In the genomic region with DNA sequence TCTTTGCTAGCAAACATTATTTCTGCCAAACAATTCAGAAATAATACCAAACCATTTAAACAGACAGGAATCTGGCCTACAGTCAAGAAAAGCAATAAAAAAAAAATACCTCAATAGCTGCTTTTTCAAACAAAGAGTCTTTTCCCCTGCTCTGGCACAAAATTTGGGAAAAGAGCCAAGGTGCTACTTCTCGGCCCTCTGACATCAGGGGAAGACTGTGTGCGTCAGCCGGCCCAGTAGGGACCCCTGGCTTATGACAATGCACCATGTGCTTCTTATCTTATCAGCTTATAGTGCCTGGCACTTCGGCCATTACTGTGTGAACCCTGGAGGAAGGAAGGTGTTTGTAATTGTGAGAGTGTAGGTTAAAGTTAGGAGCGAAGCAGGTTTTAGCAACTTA, we compare ENCODE assay signal across 12 cellular contexts.
A peak's percentile ranks its signal among the peaks of the same experiment; 100 is the strongest.
DNase-seq lines count a peak whose midpoint lies in the region; ATAC-seq and TF ChIP-seq lines count a peak whose summit lies in the region.
"Had no signal": no experiment of that assay in that cellular context is flagged by ENCODE, and none has a peak within 500 bp of the region (broad histone marks: within the 10 kb centered on the region; RNA-seq: fewer than 3 reads in every experiment).

No MANE protein-coding gene starts in this region.

- H3K4me1 Mint-ChIP-seq in chondrocyte (ENCODE audit: low read depth): peaks cover 36% of the 10 kb centered on the region
- H3K4me1 Mint-ChIP-seq in activated CD8-positive, alpha-beta T cell treated with anti-CD3 and anti-CD28 coated beads for 36 hours (ENCODE audit: low read depth): no peaks in the 10 kb centered on the region
- no peaks in the 10 kb centered on the region for H3K4me1 Mint-ChIP-seq in activated CD4-positive, alpha-beta memory T cell treated with anti-CD3 and anti-CD28 coated beads for 36 hours (ENCODE audit: low read depth)
- H3K4me1 Mint-ChIP-seq: activated CD4-positive, alpha-beta T cell treated with anti-CD3 and anti-CD28 coated beads, Interleukin-2, amount 10 ng/mL, durations not matched to agents 7 days and 5 days; central memory CD8-positive, alpha-beta T cell had no signal

- H3K9me3 Mint-ChIP-seq in chondrocyte (ENCODE audit: low read depth): peaks cover 3% of the 10 kb centered on the region
- no peaks in the 10 kb centered on the region for H3K9me3 Mint-ChIP-seq in activated CD8-positive, alpha-beta T cell treated with anti-CD3 and anti-CD28 coated beads for 36 hours
- H3K9me3 Mint-ChIP-seq in activated CD4-positive, alpha-beta memory T cell treated with anti-CD3 and anti-CD28 coated beads for 36 hours: no peaks in the 10 kb centered on the region
- H3K9me3 Mint-ChIP-seq: activated CD4-positive, alpha-beta T cell treated with anti-CD3 and anti-CD28 coated beads, Interleukin-2, amount 10 ng/mL, durations not matched to agents 7 days and 5 days; central memory CD8-positive, alpha-beta T cell had no signal

- POLR2A ChIA-PET in activated CD8-positive, alpha-beta T cell treated with anti-CD3 and anti-CD28 coated beads for 36 hours (lab: Charles Lee): interaction anchor here (0.7 kb wide), 1 partner anchor 9 kb away, joined by 4 read pairs; no protein-coding TSS in a partner anchor
- POLR2A ChIA-PET in activated CD4-positive, alpha-beta memory T cell treated with anti-CD3 and anti-CD28 coated beads for 36 hours (lab: Charles Lee): no interaction called here

- H3K27me3 Mint-ChIP-seq in chondrocyte (ENCODE audit: low read depth): no peaks in the 10 kb centered on the region
- H3K27me3 Mint-ChIP-seq in activated CD8-positive, alpha-beta T cell treated with anti-CD3 and anti-CD28 coated beads for 36 hours: peaks cover 1% of the 10 kb centered on the region
- no peaks in the 10 kb centered on the region for H3K27me3 Mint-ChIP-seq in activated CD4-positive, alpha-beta memory T cell treated with anti-CD3 and anti-CD28 coated beads for 36 hours
- H3K27me3 Mint-ChIP-seq: activated CD4-positive, alpha-beta T cell treated with anti-CD3 and anti-CD28 coated beads, Interleukin-2, amount 10 ng/mL, durations not matched to agents 7 days and 5 days; central memory CD8-positive, alpha-beta T cell had no signal

- TF ChIP-seq POLR2A in stomach (IDR thresholded peaks at IDR 0.05): no peak

- ATAC-seq in left lobe of liver (peak; percentile 55), HG03175 (IDR thresholded peaks at IDR 0.05; ENCODE audit: unreplicated experiment) (no peak)
- no peak for ATAC-seq in activated CD8-positive, alpha-beta T cell treated with anti-CD3 and anti-CD28 coated beads for 36 hours

- no peak overlapping the region for H3K4me3 Mint-ChIP-seq in chondrocyte (ENCODE audit: unreplicated experiment)
- no peak overlapping the region for H3K4me3 Mint-ChIP-seq in activated CD8-positive, alpha-beta T cell treated with anti-CD3 and anti-CD28 coated beads for 36 hours
- H3K4me3 Mint-ChIP-seq in activated CD4-positive, alpha-beta memory T cell treated with anti-CD3 and anti-CD28 coated beads for 36 hours: no peak overlapping the region
- H3K4me3 Mint-ChIP-seq: activated CD4-positive, alpha-beta T cell treated with anti-CD3 and anti-CD28 coated beads, Interleukin-2, amount 10 ng/mL, durations not matched to agents 7 days and 5 days; central memory CD8-positive, alpha-beta T cell had no signal

- H3K27me3 ChIP-seq in stomach: no peaks in the 10 kb centered on the region
- H3K27me3 ChIP-seq: vagina had no signal

- peak overlapping the region; percentile 84 for H3K27ac Mint-ChIP-seq in chondrocyte (ENCODE audit: unreplicated experiment)
- no peak overlapping the region for H3K27ac Mint-ChIP-seq in activated CD8-positive, alpha-beta T cell treated with anti-CD3 and anti-CD28 coated beads for 36 hours
- H3K27ac Mint-ChIP-seq in activated CD4-positive, alpha-beta memory T cell treated with anti-CD3 and anti-CD28 coated beads for 36 hours: no peak overlapping the region
- H3K27ac Mint-ChIP-seq: activated CD4-positive, alpha-beta T cell treated with anti-CD3 and anti-CD28 coated beads, Interleukin-2, amount 10 ng/mL, durations not matched to agents 7 days and 5 days had no signal

- 18 to 29% (median 19%) methylated on average over 5 of the region's 5 CpGs for WGBS in stomach, 5 donors

- H3K4me1 ChIP-seq in stomach: peaks cover 0 to 14% (median 0%) of the 10 kb centered on the region in 4 donors

- CTCF ChIA-PET in activated CD8-positive, alpha-beta T cell treated with anti-CD3 and anti-CD28 coated beads for 36 hours (lab: Charles Lee): no interaction called here
- CTCF ChIA-PET in activated CD4-positive, alpha-beta memory T cell treated with anti-CD3 and anti-CD28 coated beads for 36 hours (lab: Charles Lee): no interaction called here

- no peaks in the 10 kb centered on the region for H3K36me3 Mint-ChIP-seq in chondrocyte (ENCODE audit: low read depth)
- no peaks in the 10 kb centered on the region for H3K36me3 Mint-ChIP-seq in activated CD8-positive, alpha-beta T cell treated with anti-CD3 and anti-CD28 coated beads for 36 hours (ENCODE audit: low read depth)
- no peaks in the 10 kb centered on the region for H3K36me3 Mint-ChIP-seq in activated CD4-positive, alpha-beta memory T cell treated with anti-CD3 and anti-CD28 coated beads for 36 hours

- H3K36me3 ChIP-seq in stomach: no peaks in the 10 kb centered on the region
- H3K36me3 ChIP-seq: vagina had no signal

- TF ChIP-seq CTCF in chondrocyte (IDR thresholded peaks at IDR 0.05): no peak
- no peak for TF ChIP-seq CTCF in stomach (IDR thresholded peaks at IDR 0.05)
- TF ChIP-seq CTCF in activated CD8-positive, alpha-beta T cell treated with anti-CD3 and anti-CD28 coated beads for 36 hours (IDR thresholded peaks at IDR 0.05): no peak

- intact Hi-C loops in stomach (cut with DNase I; ENCODE audit: low total_unique reads): no loop called here
- intact Hi-C loops in activated CD8-positive, alpha-beta T cell treated with anti-CD3 and anti-CD28 coated beads for 36 hours (cut with micrococcal nuclease): no loop called here
- intact Hi-C loops in activated CD4-positive, alpha-beta memory T cell treated with anti-CD3 and anti-CD28 coated beads for 36 hours (cut with micrococcal nuclease): no loop called here

- H3K9me3 ChIP-seq in stomach: no peaks in the 10 kb centered on the region
- H3K9me3 ChIP-seq: vagina had no signal

- no peak overlapping the region for H3K4me3 ChIP-seq in stomach
- H3K4me3 ChIP-seq: vagina had no signal

- peak; percentile 35 for DNase-seq in NCI-H1092 (lab: John Stamatoyannopoulos, UW)
- no peak for DNase-seq in chondrocyte (ENCODE audit: low spot score)
- no peak for DNase-seq in left lobe of liver (ENCODE audit: low spot score)
- DNase-seq in stomach: peak; percentile 60
- no peak for DNase-seq in activated CD8-positive, alpha-beta T cell treated with anti-CD3 and anti-CD28 coated beads for 36 hours
- no peak for DNase-seq in HCEC 1CT
- no peak for DNase-seq in activated CD4-positive, alpha-beta memory T cell treated with anti-CD3 and anti-CD28 coated beads for 36 hours
- DNase-seq: activated CD4-positive, alpha-beta T cell treated with anti-CD3 and anti-CD28 coated beads, Interleukin-2, amount 10 ng/mL, durations not matched to agents 7 days and 5 days; islet precursor cell had no signal

- H3K27ac ChIP-seq in stomach: peak overlapping the region; percentile 16 to 78 (median 60)

- no peak for TF ChIP-seq EP300 in stomach (IDR thresholded peaks at IDR 0.05)

Comparison
In these comparisons a context has a peak if more than half of its experiments do, and no peak if none do; other contexts are left out.
1. DNase-seq: peak in NCI-H1092 (single experiment) and stomach (single experiment); none in chondrocyte (single experiment), left lobe of liver (single experiment), activated CD8-positive, alpha-beta T cell treated with anti-CD3 and anti-CD28 coated beads for 36 hours (single experiment), HCEC 1CT (single experiment) and activated CD4-positive, alpha-beta memory T cell treated with anti-CD3 and anti-CD28 coated beads for 36 hours (single experiment).